Comparison of ENCODE assay signal across 21 cellular contexts in the genomic region with DNA sequence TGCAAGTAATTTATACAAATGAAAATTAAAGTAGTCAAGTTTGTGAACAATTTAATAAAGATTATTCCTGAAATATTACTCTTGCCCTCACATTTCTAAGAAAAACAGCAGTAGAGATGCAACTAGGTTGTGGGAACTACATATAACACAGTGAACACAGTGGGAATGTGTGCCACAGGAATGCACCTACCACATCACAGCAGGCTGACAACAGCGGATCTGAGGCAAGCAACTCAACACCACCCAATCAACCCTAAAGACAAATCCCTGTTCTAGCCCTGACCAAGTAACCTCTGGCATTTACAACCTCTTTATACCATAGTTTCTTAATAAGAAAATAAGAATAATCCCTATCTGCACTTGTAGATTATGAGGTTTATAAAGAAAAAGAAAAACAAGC. TPM values are rescaled to one million over a fixed set of nuclear protein-coding genes. Genes with fewer than 3 reads are reported as not detected.
DNase-seq lines count a peak whose midpoint lies in the region; ATAC-seq lines count a peak whose summit lies in the region.
"Had no signal": no experiment of that assay in that cellular context is flagged by ENCODE, and none has a peak within 500 bp of the region (broad histone marks: within the 10 kb centered on the region; RNA-seq: fewer than 3 reads in every experiment).

No MANE protein-coding gene starts in this region.

- no peak overlapping the region for H3K4me3 ChIP-seq in mesendoderm (ENCODE audit: low read length)
- no peak overlapping the region for H3K4me3 ChIP-seq in right cardiac atrium (ENCODE audit: low read length)
- H3K4me3 ChIP-seq: Peyer's patch had no signal

- no peak overlapping the region for H3K9ac ChIP-seq in mesendoderm (ENCODE audit: low read length)

- no peak overlapping the region for H4K5ac ChIP-seq in mesendoderm (ENCODE audit: low read length)

- no peak overlapping the region for H2BK15ac ChIP-seq in mesendoderm (replicated peaks; ENCODE audit: low read depth)

- no peaks in the 10 kb centered on the region for H3K36me3 ChIP-seq in mesendoderm (ENCODE audit: control insufficient read depth, insufficient read depth, low read length)
- H3K36me3 ChIP-seq: Peyer's patch had no signal

- no peak overlapping the region for H4K8ac ChIP-seq in mesendoderm (ENCODE audit: low read depth, low read length)

- no peak overlapping the region for H3K23ac ChIP-seq in mesendoderm (ENCODE audit: low read length)

- no peaks in the 10 kb centered on the region for H3K9me3 ChIP-seq in right cardiac atrium (ENCODE audit: control insufficient read depth, low read length)
- H3K9me3 ChIP-seq: Peyer's patch had no signal

- no peaks in the 10 kb centered on the region for H3K36me3 Mint-ChIP-seq in activated naive CD4-positive, alpha-beta T cell treated with anti-CD3 and anti-CD28 coated beads, Interleukin-2, amount 50 U/mL, for 72 hours
- H3K36me3 Mint-ChIP-seq in activated T-helper 1 cell treated with anti-CD3 and anti-CD28 coated beads, Interleukin-12 subunit alpha, Interleukin-12 subunit beta, Interleukin-2, Interleukin-4 antibody, amounts not matched to agents 30 ng/mL and 10 ng/mL and 1 ng/mL, durations not matched to agents 14 hours and 24 hours and 36 hours (ENCODE audit: low read depth), result no peaks in the 10 kb centered on the region

- no peak overlapping the region for H2AK5ac ChIP-seq in mesendoderm (ENCODE audit: low read length)

- H3K27me3 ChIP-seq in mesendoderm (ENCODE audit: insufficient read depth, low read length, poor library complexity) (no peaks in the 10 kb centered on the region), right cardiac atrium (ENCODE audit: control insufficient read depth, insufficient read depth) (no peaks in the 10 kb centered on the region)
- H3K27me3 ChIP-seq: Peyer's patch had no signal

- H3K4me1 ChIP-seq in mesendoderm (ENCODE audit: control insufficient read depth, low read depth, low read length) (peaks cover 9% of the 10 kb centered on the region), right cardiac atrium (ENCODE audit: control insufficient read depth, insufficient read depth, low read length) (no peaks in the 10 kb centered on the region)
- H3K4me1 ChIP-seq: Peyer's patch had no signal

- H3K4me2 ChIP-seq in mesendoderm (ENCODE audit: low read length), result no peak overlapping the region

- H3K27ac Mint-ChIP-seq in activated naive CD4-positive, alpha-beta T cell treated with anti-CD3 and anti-CD28 coated beads, Interleukin-2, amount 50 U/mL, for 72 hours, result no peak overlapping the region
- H3K27ac Mint-ChIP-seq in activated T-helper 1 cell treated with anti-CD3 and anti-CD28 coated beads, Interleukin-12 subunit alpha, Interleukin-12 subunit beta, Interleukin-2, Interleukin-4 antibody, amounts not matched to agents 30 ng/mL and 10 ng/mL and 1 ng/mL, durations not matched to agents 14 hours and 24 hours and 36 hours, result no peak overlapping the region

- no peaks in the 10 kb centered on the region for H3K9me3 Mint-ChIP-seq in activated naive CD4-positive, alpha-beta T cell treated with anti-CD3 and anti-CD28 coated beads, Interleukin-2, amount 50 U/mL, for 72 hours
- H3K9me3 Mint-ChIP-seq in activated T-helper 1 cell treated with anti-CD3 and anti-CD28 coated beads, Interleukin-12 subunit alpha, Interleukin-12 subunit beta, Interleukin-2, Interleukin-4 antibody, amounts not matched to agents 30 ng/mL and 10 ng/mL and 1 ng/mL, durations not matched to agents 14 hours and 24 hours and 36 hours, result no peaks in the 10 kb centered on the region

- H2BK120ac ChIP-seq in mesendoderm (ENCODE audit: low read depth, low read length), result no peak overlapping the region

- intact Hi-C loops in activated T-helper 1 cell treated with anti-CD3 and anti-CD28 coated beads, Interleukin-12 subunit alpha, Interleukin-12 subunit beta, Interleukin-2, Interleukin-4 antibody, amounts not matched to agents 30 ng/mL and 10 ng/mL and 1 ng/mL, durations not matched to agents 14 hours and 24 hours and 36 hours (cut with micrococcal nuclease), result no loop called here
- intact Hi-C loops in right cardiac atrium (cut with DNase I), result no loop called here

- WGBS in mesendoderm (ENCODE audit: extremely low coverage, insufficient coverage, low lambda C conversion rate), result no CpG with 5 or more reads among the region's 1 CpG
- 98% methylated on average over 1 of the region's 1 CpG for WGBS in right cardiac atrium

- H3K4me3 Mint-ChIP-seq in activated T-helper 1 cell treated with anti-CD3 and anti-CD28 coated beads, Interleukin-12 subunit alpha, Interleukin-12 subunit beta, Interleukin-2, Interleukin-4 antibody, amounts not matched to agents 30 ng/mL and 10 ng/mL and 1 ng/mL, durations not matched to agents 14 hours and 24 hours and 36 hours, result no peak overlapping the region

- H2BK5ac ChIP-seq in mesendoderm (ENCODE audit: low read length), result no peak overlapping the region

- H3K18ac ChIP-seq in mesendoderm (ENCODE audit: low read length), result no peak overlapping the region

- no peak for ATAC-seq in activated naive CD4-positive, alpha-beta T cell treated with anti-CD3 and anti-CD28 coated beads, Interleukin-2, amount 50 U/mL, for 72 hours
- ATAC-seq in right cardiac atrium, result no peak
- ATAC-seq: Right ventricle myocardium inferior had no signal

- H3K79me1 ChIP-seq in mesendoderm (ENCODE audit: low read length), result peaks cover 24% of the 10 kb centered on the region

- H3K27ac ChIP-seq in mesendoderm (ENCODE audit: low read depth, low read length) (no peak overlapping the region), right cardiac atrium (ENCODE audit: low read length) (no peak overlapping the region)
- H3K27ac ChIP-seq: C4-2B, HL-60, Peyer's patch had no signal

- H3K27me3 Mint-ChIP-seq in activated T-helper 1 cell treated with anti-CD3 and anti-CD28 coated beads, Interleukin-12 subunit alpha, Interleukin-12 subunit beta, Interleukin-2, Interleukin-4 antibody, amounts not matched to agents 30 ng/mL and 10 ng/mL and 1 ng/mL, durations not matched to agents 14 hours and 24 hours and 36 hours (ENCODE audit: insufficient read depth), result peaks cover 4% of the 10 kb centered on the region

- H3K4ac ChIP-seq in mesendoderm (ENCODE audit: low read depth, low read length), result no peak overlapping the region

- H3K79me2 ChIP-seq in mesendoderm (ENCODE audit: control insufficient read depth, insufficient read depth, low read length), result peaks cover 49% of the 10 kb centered on the region

- no peak overlapping the region for H3K56ac ChIP-seq in mesendoderm (ENCODE audit: low read length)

- DNase-seq in SW480 (ENCODE audit: low spot score) (peak; percentile 83), brain pericyte (ENCODE audit: low read depth, low spot score) (peak; percentile 15), mesendoderm (peak; percentile 32), HuH-7 (ENCODE audit: low spot score) (no peak), right cardiac atrium (no peak)
- no peak for DNase-seq in activated naive CD4-positive, alpha-beta T cell treated with anti-CD3 and anti-CD28 coated beads, Interleukin-2, amount 50 U/mL, for 72 hours (ENCODE audit: low spot score in 2 of 2)
- no peak for DNase-seq in activated T-helper 1 cell treated with anti-CD3 and anti-CD28 coated beads, Interleukin-12 subunit alpha, Interleukin-12 subunit beta, Interleukin-2, Interleukin-4 antibody, amounts not matched to agents 30 ng/mL and 10 ng/mL and 1 ng/mL, durations not matched to agents 14 hours and 24 hours and 36 hours (ENCODE audit: low spot score)
- DNase-seq: ACHN; AML-193; DMS79; H7; Kasumi-1; NCI-H1092 treated with DMSO at 0.1 percent for 48 hours; NCI-H1694; NCI-H510A; NCI-H748 treated with DMSO at 0.1 percent for 48 hours; NK-92 treated with Interleukin-12 subunit alpha and Interleukin-12 subunit beta, amount 100 ng/mL, for 24 hours; Peyer's patch had no signal

- H3K4me1 Mint-ChIP-seq in activated T-helper 1 cell treated with anti-CD3 and anti-CD28 coated beads, Interleukin-12 subunit alpha, Interleukin-12 subunit beta, Interleukin-2, Interleukin-4 antibody, amounts not matched to agents 30 ng/mL and 10 ng/mL and 1 ng/mL, durations not matched to agents 14 hours and 24 hours and 36 hours (ENCODE audit: low read depth), result no peaks in the 10 kb centered on the region

RNA-seq across cellular contexts. Expression of a gene that starts 23.4 kb away (rescaled TPM):
- 11.0 TPM for polyA plus RNA-seq in mesendoderm (2013, experiment 1 of 2)
- polyA plus RNA-seq in mesendoderm (2013, experiment 2 of 2), result 11.2 TPM
- 1 to 10 TPM; 4.4 to 6.6 TPM for total RNA-seq in activated naive CD4-positive, alpha-beta T cell treated with anti-CD3 and anti-CD28 coated beads, Interleukin-2, amount 50 U/mL, for 72 hours
- 2.9 and 4.5 TPM in 2 replicates for total RNA-seq in activated T-helper 1 cell treated with anti-CD3 and anti-CD28 coated beads, Interleukin-12 subunit alpha, Interleukin-12 subunit beta, Interleukin-2, Interleukin-4 antibody, amounts not matched to agents 30 ng/mL and 10 ng/mL and 1 ng/mL, durations not matched to agents 14 hours and 24 hours and 36 hours
- total RNA-seq in right cardiac atrium, result 10 to 100 TPM in 1 of 4 donors, 1 to 10 TPM in 3; 8.4 to 11.0 (median 8.9) TPM
- 4.5 TPM for polyA plus RNA-seq in right cardiac atrium

Comparison
In these comparisons a context has a peak if more than half of its experiments do, and no peak if none do; other contexts are left out.
1. DNase-seq: peak in SW480 (single experiment), brain pericyte (single experiment) and mesendoderm (single experiment); none in HuH-7 (single experiment), activated naive CD4-positive, alpha-beta T cell treated with anti-CD3 and anti-CD28 coated beads, Interleukin-2, amount 50 U/mL, for 72 hours (0 of 2), activated T-helper 1 cell treated with anti-CD3 and anti-CD28 coated beads, Interleukin-12 subunit alpha, Interleukin-12 subunit beta, Interleukin-2, Interleukin-4 antibody, amounts not matched to agents 30 ng/mL and 10 ng/mL and 1 ng/mL, durations not matched to agents 14 hours and 24 hours and 36 hours (single experiment) and right cardiac atrium (0 of 3).